ENCODE assay signal across 33 cellular contexts in the genomic region with DNA sequence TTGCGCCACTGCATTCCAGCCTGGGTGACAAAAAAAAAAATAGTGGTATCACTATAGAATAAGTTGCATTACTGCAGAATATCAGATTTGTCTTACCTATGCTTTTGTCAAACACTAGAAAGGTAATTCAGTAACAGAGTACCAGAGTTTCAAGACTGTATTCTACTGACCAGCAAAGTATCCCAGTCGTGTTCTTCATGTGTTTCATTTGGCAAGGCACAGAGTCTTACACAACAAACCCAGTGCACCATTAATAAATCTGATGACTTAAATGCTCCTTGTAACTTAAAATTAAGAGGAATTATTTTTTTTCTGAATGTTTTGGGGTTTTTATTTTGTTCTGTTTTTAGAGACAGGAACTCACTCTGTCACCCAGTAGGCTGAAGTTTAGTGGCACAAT.
"Had no signal": no experiment of that assay in that cellular context is flagged by ENCODE, and none has a peak within 500 bp of the region (broad histone marks: within the 10 kb centered on the region; RNA-seq: fewer than 3 reads in every experiment).

No MANE protein-coding gene starts in this region.

- ATAC-seq: activated CD8-positive, alpha-beta T cell treated with anti-CD3 and anti-CD28 coated beads for 36 hours; activated T-cell treated with anti-CD3 and anti-CD28 coated beads, Interleukin-2, amount 50 U/mL, for 72 hours; activated T-helper 17 cell treated with anti-CD3 and anti-CD28 coated beads, Interleukin-2, amount 50 U/mL, for 72 hours had no signal

- H3K27me3 Mint-ChIP-seq: activated CD4-positive, alpha-beta T cell treated with anti-CD3 and anti-CD28 coated beads, Interleukin-2, amount 10 ng/mL, durations not matched to agents 24 days and 14 days; activated CD8-positive, alpha-beta T cell treated with anti-CD3 and anti-CD28 coated beads for 36 hours; activated naive CD4-positive, alpha-beta T cell treated with anti-CD3 and anti-CD28 coated beads, Interleukin-2, amount 50 U/mL, for 24 hours; activated naive CD8-positive, alpha-beta T cell treated with anti-CD3 and anti-CD28 coated beads, Interleukin-2, amount 10 ng/mL, durations not matched to agents 7 days and 5 days; activated T-helper 17 cell treated with anti-CD3 and anti-CD28 coated beads, Interleukin-2, amount 50 U/mL, for 72 hours; brain had no signal

- H3K4me3 ChIP-seq: MG63, PC-9 had no signal

- H3K27ac ChIP-seq: PC-9, WERI-Rb-1 had no signal

- H3K4me3 Mint-ChIP-seq: activated CD4-positive, alpha-beta T cell treated with anti-CD3 and anti-CD28 coated beads, Interleukin-2, amount 10 ng/mL, durations not matched to agents 24 days and 14 days; activated CD8-positive, alpha-beta T cell treated with anti-CD3 and anti-CD28 coated beads for 36 hours; activated naive CD4-positive, alpha-beta T cell treated with anti-CD3 and anti-CD28 coated beads, Interleukin-2, amount 50 U/mL, for 24 hours; activated naive CD8-positive, alpha-beta T cell treated with anti-CD3 and anti-CD28 coated beads, Interleukin-2, amount 10 ng/mL, durations not matched to agents 7 days and 5 days; activated T-cell treated with anti-CD3 and anti-CD28 coated beads, Interleukin-2, amount 50 U/mL, for 72 hours; activated T-helper 17 cell treated with anti-CD3 and anti-CD28 coated beads, Interleukin-2, amount 50 U/mL, for 72 hours; brain had no signal

- DNase-seq: activated CD4-positive, alpha-beta T cell treated with anti-CD3 and anti-CD28 coated beads for 1 hour; activated CD4-positive, alpha-beta T cell treated with anti-CD3 and anti-CD28 coated beads, Interleukin-2, amount 10 ng/mL, durations not matched to agents 24 days and 14 days; activated CD4-positive, alpha-beta T cell treated with anti-CD3 and anti-CD28 coated beads, Interleukin-2, amount 50 U/mL, for 4 hours; activated CD4-positive, CD25-positive, alpha-beta regulatory T cell; activated CD8-positive, alpha-beta T cell treated with anti-CD3 and anti-CD28 coated beads for 36 hours; activated effector memory CD4-positive, alpha-beta T cell treated with anti-CD3 and anti-CD28 coated beads, Interleukin-2, amount 50 U/mL, for 16 hours; activated naive CD4-positive, alpha-beta T cell treated with Interleukin-2 at 50 U/mL for 16 hours; activated naive CD8-positive, alpha-beta T cell treated with anti-CD3 and anti-CD28 coated beads, Interleukin-2, amount 10 ng/mL, durations not matched to agents 7 days and 5 days; activated T-cell treated with anti-CD3 and anti-CD28 coated beads, Interleukin-2, amount 50 U/mL, for 1 hour; activated T-cell treated with anti-CD3 and anti-CD28 coated beads, Interleukin-2, amount 50 U/mL, for 72 hours; anterior cingulate cortex; Kasumi-1; KG1; MG63; NCI-H1048; NCI-H1105 treated with DMSO at 0.1 percent for 48 hours; NCI-H1436; NCI-H1694; NCI-H2029; NCI-H345; NCI-H526; NCI-H748 treated with DMSO at 0.1 percent for 48 hours; NK-92 treated with Interleukin-12 subunit alpha and Interleukin-12 subunit beta, amount 100 ng/mL, for 24 hours; PC-9; Right ventricle myocardium superior; SW 1271; T-helper 1 cell; T-helper 2 cell; T-helper 9 cell; WERI-Rb-1 had no signal

- H3K27ac Mint-ChIP-seq: activated CD4-positive, alpha-beta T cell treated with anti-CD3 and anti-CD28 coated beads, Interleukin-2, amount 10 ng/mL, durations not matched to agents 24 days and 14 days; activated CD8-positive, alpha-beta T cell treated with anti-CD3 and anti-CD28 coated beads for 36 hours; activated naive CD4-positive, alpha-beta T cell treated with anti-CD3 and anti-CD28 coated beads, Interleukin-2, amount 50 U/mL, for 24 hours; activated naive CD8-positive, alpha-beta T cell treated with anti-CD3 and anti-CD28 coated beads, Interleukin-2, amount 10 ng/mL, durations not matched to agents 7 days and 5 days; activated T-cell treated with anti-CD3 and anti-CD28 coated beads, Interleukin-2, amount 50 U/mL, for 72 hours; activated T-helper 17 cell treated with anti-CD3 and anti-CD28 coated beads, Interleukin-2, amount 50 U/mL, for 72 hours; brain had no signal

- H3K27me3 ChIP-seq: MG63 had no signal

- H3K9me3 Mint-ChIP-seq: activated naive CD4-positive, alpha-beta T cell treated with anti-CD3 and anti-CD28 coated beads, Interleukin-2, amount 50 U/mL, for 24 hours; activated T-helper 17 cell treated with anti-CD3 and anti-CD28 coated beads, Interleukin-2, amount 50 U/mL, for 72 hours had no signal

- H3K4me1 Mint-ChIP-seq: activated naive CD4-positive, alpha-beta T cell treated with anti-CD3 and anti-CD28 coated beads, Interleukin-2, amount 50 U/mL, for 24 hours; activated T-helper 17 cell treated with anti-CD3 and anti-CD28 coated beads, Interleukin-2, amount 50 U/mL, for 72 hours; brain had no signal
